Comparison of ENCODE assay signal across 8 cellular contexts in genomic region chr5:141564216-141564692, GRCh38. TPM values are rescaled to one million over a fixed set of nuclear protein-coding genes. Genes with fewer than 3 reads are reported as not detected.
DNase-seq lines count a peak whose midpoint lies in the region; TF ChIP-seq lines count a peak whose summit lies in the region.

No MANE protein-coding gene starts in this region.

- H3K9me3 ChIP-seq in Caco-2: no peaks in the 10 kb centered on the region
- no peaks in the 10 kb centered on the region for H3K9me3 ChIP-seq in effector memory CD4-positive, alpha-beta T cell (ENCODE audit: control insufficient read depth, low read length)

- no peak overlapping the region for H2BK15ac ChIP-seq in mesendoderm (replicated peaks; ENCODE audit: low read depth)

- H4K5ac ChIP-seq in mesendoderm (ENCODE audit: low read length): peak overlapping the region; percentile 44

- no peak overlapping the region for H3K4me2 ChIP-seq in mesendoderm (ENCODE audit: low read length)

- no CpG with 5 or more reads among the region's 5 CpGs for WGBS in mesendoderm (ENCODE audit: extremely low coverage, insufficient coverage, low lambda C conversion rate)

- H3K27ac ChIP-seq in HL-60 (replicated peaks) (peak overlapping the region; percentile 60), mesendoderm (ENCODE audit: low read depth, low read length) (no peak overlapping the region)
- peak overlapping the region; percentile 62 for H3K27ac ChIP-seq in effector memory CD4-positive, alpha-beta T cell (ENCODE audit: insufficient read depth, low read length, poor library complexity, severe bottlenecking)

- no peak overlapping the region for H2AK5ac ChIP-seq in mesendoderm (ENCODE audit: low read length)

- no peaks in the 10 kb centered on the region for H3K79me2 ChIP-seq in mesendoderm (ENCODE audit: control insufficient read depth, insufficient read depth, low read length)

- peak; percentile 84 to 85 for DNase-seq in Caco-2
- peak; percentile 69 for DNase-seq in GM20000 (ENCODE audit: low spot score)
- DNase-seq in HL-60 (ENCODE audit: low read depth in 1 of 2, low spot score in 1 of 2): peak; percentile 84 to 91
- DNase-seq in NCI-H748 treated with DMSO at 0.1 percent for 48 hours (lab: John Stamatoyannopoulos, UW): peak; percentile 91
- DNase-seq in activated CD4-positive, alpha-beta T cell treated with anti-CD3 and anti-CD28 coated beads, Interleukin-2, amount 50 U/mL, for 48 hours: peak; percentile 57 to 66
- DNase-seq in effector memory CD4-positive, alpha-beta T cell: peak; percentile 29 to 67 (median 41)
- peak; percentile 99 for DNase-seq in mesendoderm
- peak; percentile 11 to 22 for DNase-seq in stimulated activated CD8-positive, alpha-beta memory T cell treated with anti-CD3 and anti-CD28 coated beads, Interleukin-2, amount 100 ng/mL, for 48 hours (ENCODE audit: low read depth in 2 of 2)

- H3K4me3 Mint-ChIP-seq in Caco-2 (ENCODE audit: unreplicated experiment): peak overlapping the region; percentile 48

- no peaks in the 10 kb centered on the region for H3K27me3 ChIP-seq in Caco-2 (replicated peaks; ENCODE audit: control insufficient read depth, insufficient read depth, low read length)
- no peaks in the 10 kb centered on the region for H3K27me3 ChIP-seq in HL-60 (ENCODE audit: insufficient read depth, poor library complexity, severe bottlenecking)
- H3K27me3 ChIP-seq in effector memory CD4-positive, alpha-beta T cell (replicated peaks; ENCODE audit: control insufficient read depth, insufficient read depth, low read length, poor library complexity, severe bottlenecking): no peaks in the 10 kb centered on the region
- no peaks in the 10 kb centered on the region for H3K27me3 ChIP-seq in mesendoderm (ENCODE audit: insufficient read depth, low read length, poor library complexity)

- no peak overlapping the region for H3K4me3 ChIP-seq in Caco-2 (ENCODE audit: low read depth, low read length)
- H3K4me3 ChIP-seq in HL-60 (replicated peaks; ENCODE audit: insufficient read depth, low read length): no peak overlapping the region
- no peak overlapping the region for H3K4me3 ChIP-seq in effector memory CD4-positive, alpha-beta T cell (ENCODE audit: insufficient read depth, low read depth, low read length, poor library complexity, severe bottlenecking)
- H3K4me3 ChIP-seq in mesendoderm (ENCODE audit: low read length): no peak overlapping the region

- H2BK5ac ChIP-seq in mesendoderm (ENCODE audit: low read length): no peak overlapping the region

- H3K4me1 ChIP-seq in Caco-2: peaks cover 6% of the 10 kb centered on the region; the same call in 1 of the 2 replicates
- H3K4me1 ChIP-seq in effector memory CD4-positive, alpha-beta T cell (ENCODE audit: control insufficient read depth, insufficient read depth, low read length, poor library complexity, severe bottlenecking): no peaks in the 10 kb centered on the region
- no peaks in the 10 kb centered on the region for H3K4me1 ChIP-seq in mesendoderm (ENCODE audit: control insufficient read depth, low read depth, low read length)

- H3K9ac ChIP-seq in mesendoderm (ENCODE audit: low read length): peak overlapping the region; percentile 44

- no peak overlapping the region for H4K8ac ChIP-seq in mesendoderm (ENCODE audit: low read depth, low read length)

- intact Hi-C loops in Caco-2 (cut with micrococcal nuclease; ENCODE audit: unreplicated experiment): loop anchor here (1.0 to 5.0 kb wide), 6 partner anchors 39 to 372 kb away; partner anchors contain the start of genes PCDHB10, PCDHB14 and PCDHGB2

- peak overlapping the region; percentile 90 for H3K27ac Mint-ChIP-seq in Caco-2 (ENCODE audit: unreplicated experiment)

- POLR2A ChIA-PET in Caco-2 (lab: Charles Lee): interaction anchor here (0.5 to 0.9 kb wide), 3 partner anchors 62 to 244 kb away, joined by 3 to 4 read pairs (median 4); partner anchors contain the start of genes PCDHGB5 and TAF7

- H3K36me3 ChIP-seq in Caco-2 (ENCODE audit: control insufficient read depth, insufficient read depth, low read length): no peaks in the 10 kb centered on the region; the same call in 1 of the 2 replicates
- H3K36me3 ChIP-seq in effector memory CD4-positive, alpha-beta T cell (ENCODE audit: control insufficient read depth, insufficient read depth, low read length): peaks cover 64% of the 10 kb centered on the region
- peaks cover 4% of the 10 kb centered on the region for H3K36me3 ChIP-seq in mesendoderm (ENCODE audit: control insufficient read depth, insufficient read depth, low read length)

- H2BK120ac ChIP-seq in mesendoderm (ENCODE audit: low read depth, low read length): no peak overlapping the region

- BruUV-seq in Caco-2 (replicated peaks; lab: Mats Ljungman, UMichigan): no TSS peak

- H3K36me3 Mint-ChIP-seq in Caco-2 (ENCODE audit: insufficient read depth, unreplicated experiment): peaks cover 82% of the 10 kb centered on the region

- no peak overlapping the region for H3K18ac ChIP-seq in mesendoderm (ENCODE audit: low read length)

- H3K23ac ChIP-seq in mesendoderm (ENCODE audit: low read length): no peak overlapping the region

- H3K56ac ChIP-seq in mesendoderm (ENCODE audit: low read length): peak overlapping the region; percentile 72

- H3K79me1 ChIP-seq in mesendoderm (ENCODE audit: low read length): no peaks in the 10 kb centered on the region

- no peaks in the 10 kb centered on the region for H3K27me3 Mint-ChIP-seq in Caco-2 (ENCODE audit: insufficient read depth, unreplicated experiment)

- CTCF ChIA-PET in Caco-2 (lab: Charles Lee): interaction anchor here (0.5 to 2.0 kb wide), 36 partner anchors 28 to 1007 kb away, joined by 3 to 21 read pairs (median 4); partner anchors contain the start of genes DELE1, DIAPH1, FCHSD1 and HDAC3

- TF ChIP-seq CTCF in Caco-2 (IDR thresholded peaks at IDR 0.05; ENCODE audit: insufficient read depth in 1 of 2, low read depth in 1 of 2, low read length in 1 of 2, severe bottlenecking in 1 of 2, unreplicated experiment in 1 of 2) (peak; percentile 86 to 88), GM20000 (IDR thresholded peaks at IDR 0.05; ENCODE audit: extremely low read depth, missing control alignments) (peak; percentile 69), HL-60 (IDR thresholded peaks at IDR 0.05; ENCODE audit: insufficient read depth, low read length) (peak; percentile 94)

- H3K4me1 Mint-ChIP-seq in Caco-2 (ENCODE audit: low read depth, unreplicated experiment): peaks cover 30% of the 10 kb centered on the region

- no peaks in the 10 kb centered on the region for H3K9me3 Mint-ChIP-seq in Caco-2 (ENCODE audit: unreplicated experiment)

- H3K4ac ChIP-seq in mesendoderm (ENCODE audit: low read depth, low read length): no peak overlapping the region

RNA-seq across cellular contexts. Expression of gene DIAPH1, which starts 54.5 kb away (rescaled TPM):
- total RNA-seq in Caco-2 (2022): 161 and 167 TPM in 2 replicates
- 75.1 TPM for polyA plus RNA-seq in mesendoderm (2013, experiment 1 of 2)
- polyA plus RNA-seq in mesendoderm (2013, experiment 2 of 2): 72.9 TPM

Comparison
In these comparisons a context has a peak if more than half of its experiments do, and no peak if none do; other contexts are left out.
1. DNase-seq: peak in every context shown above with its lines; median percentile 99 in mesendoderm; 91 in NCI-H748 treated with DMSO at 0.1 percent for 48 hours; 88 in HL-60; 84 in Caco-2; 69 in GM20000; 62 in activated CD4-positive, alpha-beta T cell treated with anti-CD3 and anti-CD28 coated beads, Interleukin-2, amount 50 U/mL, for 48 hours; 41 in effector memory CD4-positive, alpha-beta T cell; 16 in stimulated activated CD8-positive, alpha-beta memory T cell treated with anti-CD3 and anti-CD28 coated beads, Interleukin-2, amount 100 ng/mL, for 48 hours.